In the genomic region with DNA sequence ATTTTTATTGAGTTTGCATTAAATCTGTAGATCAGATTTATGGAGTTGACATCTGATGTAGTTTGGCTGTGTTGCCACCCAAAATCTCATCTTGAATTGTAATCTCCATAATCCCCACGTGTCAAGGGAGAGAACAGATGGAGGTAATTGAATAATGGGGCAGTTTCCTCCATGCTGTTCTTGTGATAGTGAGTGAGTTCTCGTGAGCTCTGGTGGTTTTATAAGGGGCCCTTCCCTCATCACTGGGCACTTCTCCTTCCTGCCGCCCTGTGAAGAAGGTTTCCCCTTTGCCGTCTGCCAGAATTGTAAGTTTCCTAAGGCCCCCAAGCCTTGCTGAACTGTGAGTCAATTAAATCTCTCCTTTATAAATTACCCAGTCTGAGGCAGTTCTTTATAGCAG, we compare ENCODE assay signal across 23 cellular contexts. TPM values are rescaled to one million over a fixed set of nuclear protein-coding genes. Genes with fewer than 3 reads are reported as not detected.
DNase-seq lines count a peak whose midpoint lies in the region; ATAC-seq and TF ChIP-seq lines count a peak whose summit lies in the region.
"Had no signal": no experiment of that assay in that cellular context is flagged by ENCODE, and none has a peak within 500 bp of the region (broad histone marks: within the 10 kb centered on the region; RNA-seq: fewer than 3 reads in every experiment).

No MANE protein-coding gene starts in this region.

- no peak for TF ChIP-seq POLR2A in tibial nerve (IDR thresholded peaks at IDR 0.05)

- no peak for TF ChIP-seq EP300 in tibial nerve (IDR thresholded peaks at IDR 0.05)

- peak overlapping the region; percentile 10 for H2AK5ac ChIP-seq in mesenchymal stem cell (ENCODE audit: low read length, severe bottlenecking)

- no peak overlapping the region for H2BK120ac ChIP-seq in mesenchymal stem cell (ENCODE audit: low read depth, low read length)

- peak overlapping the region in 1 of 2 experiments; percentile 33 for H3K18ac ChIP-seq in mesenchymal stem cell (ENCODE audit: low read depth in 1 of 2, low read length in 2 of 2)

- no peak overlapping the region for H3K23ac ChIP-seq in mesenchymal stem cell (ENCODE audit: low read length in 2 of 2)

- H3K27ac ChIP-seq in SJSA1 (peak overlapping the region; percentile 68), mesenchymal stem cell (ENCODE audit: low read length, poor library complexity, severe bottlenecking) (peak overlapping the region; percentile 89), tibial nerve (peak overlapping the region in 1 of 4 donors; percentile 45)
- H3K27ac ChIP-seq: dorsolateral prefrontal cortex, spleen, tibial artery had no signal

- peaks cover 4% of the 10 kb centered on the region for H3K4me1 Mint-ChIP-seq in activated naive CD4-positive, alpha-beta T cell treated with anti-CD3 and anti-CD28 coated beads, Interleukin-2, amount 50 U/mL, for 24 hours
- H3K4me1 Mint-ChIP-seq in activated naive CD4-positive, alpha-beta T cell treated with anti-CD3 and anti-CD28 coated beads for 36 hours (ENCODE audit: low read depth): no peaks in the 10 kb centered on the region

- H4K91ac ChIP-seq in mesenchymal stem cell (ENCODE audit: low read length): no peak overlapping the region

- CTCF ChIA-PET in activated naive CD4-positive, alpha-beta T cell treated with anti-CD3 and anti-CD28 coated beads for 36 hours (lab: Charles Lee): no interaction called here

- intact Hi-C loops in activated naive CD4-positive, alpha-beta T cell treated with anti-CD3 and anti-CD28 coated beads for 36 hours (cut with micrococcal nuclease): no loop called here

- 55% methylated on average over 3 of the region's 4 CpGs for WGBS in mesenchymal stem cell
- WGBS in tibial nerve, 2 donors: 52 to 54% methylated on average over 4 of the region's 4 CpGs

- DNase-seq in activated naive CD4-positive, alpha-beta T cell treated with anti-CD3 and anti-CD28 coated beads for 36 hours: no peak
- DNase-seq in SJSA1 (ENCODE audit: low read depth in 1 of 2, low spot score in 2 of 2): no peak
- DNase-seq in mesenchymal stem cell: no peak
- DNase-seq in NCI-H1417 (lab: John Stamatoyannopoulos, UW): no peak
- no peak for DNase-seq in DMS153 treated with DMSO at 0.1 percent for 48 hours (lab: John Stamatoyannopoulos, UW; ENCODE audit: unreplicated experiment)
- DNase-seq in tibial nerve (ENCODE audit: low spot score in 2 of 2): no peak
- DNase-seq: activated CD8-positive, alpha-beta T cell treated with anti-CD3 and anti-CD28 coated beads for 36 hours; anterior cingulate cortex; central memory CD4-positive, alpha-beta T cell; dorsolateral prefrontal cortex; NCI-H1436; NCI-H526 treated with DMSO at 0.1 percent for 48 hours; RPMI8226; spleen; stimulated activated CD4-positive, alpha-beta T cell treated with anti-CD3 and anti-CD28 coated beads, Interleukin-4, amount 100 ng/mL, for 1 hour; SW 1271; tibial artery had no signal

- H2BK12ac ChIP-seq in mesenchymal stem cell (ENCODE audit: low read length in 2 of 2): no peak overlapping the region

- H3K27me3 ChIP-seq in SJSA1 (replicated peaks) (no peaks in the 10 kb centered on the region), mesenchymal stem cell (ENCODE audit: control insufficient read depth in 1 of 2, insufficient read depth in 1 of 2, low read length in 2 of 2) (no peaks in the 10 kb centered on the region), tibial nerve (no peaks in the 10 kb centered on the region)
- H3K27me3 ChIP-seq: dorsolateral prefrontal cortex, spleen, tibial artery had no signal

- peaks cover 12% of the 10 kb centered on the region for H3K79me1 ChIP-seq in mesenchymal stem cell (replicated peaks; ENCODE audit: low read length, poor library complexity, severe bottlenecking)

- no peak overlapping the region for H3K9ac ChIP-seq in mesenchymal stem cell (ENCODE audit: low read length)

- peak overlapping the region; percentile 79 for H2BK5ac ChIP-seq in mesenchymal stem cell (ENCODE audit: low read depth, low read length, poor library complexity, severe bottlenecking)

- H3K4me3 ChIP-seq in SJSA1: no peak overlapping the region
- H3K4me3 ChIP-seq in mesenchymal stem cell (ENCODE audit: insufficient read depth in 1 of 2, low read depth in 1 of 2, low read length in 2 of 2): no peak overlapping the region
- H3K4me3 ChIP-seq in tibial nerve: no peak overlapping the region
- H3K4me3 ChIP-seq: dorsolateral prefrontal cortex, spleen, tibial artery had no signal

- no peak overlapping the region for H3K14ac ChIP-seq in mesenchymal stem cell (ENCODE audit: low read length in 2 of 2)

- peak overlapping the region in 1 of 2 experiments; percentile 61 for H3K4ac ChIP-seq in mesenchymal stem cell (ENCODE audit: low read depth in 1 of 2, low read length in 2 of 2)

- H3K9me3 ChIP-seq in SJSA1 (replicated peaks) (no peaks in the 10 kb centered on the region), mesenchymal stem cell (ENCODE audit: control insufficient read depth, low read length) (no peaks in the 10 kb centered on the region), tibial nerve (no peaks in the 10 kb centered on the region)
- H3K9me3 ChIP-seq: spleen, tibial artery had no signal

- no peak for ATAC-seq in GM18870 (IDR thresholded peaks at IDR 0.05; ENCODE audit: unreplicated experiment)
- ATAC-seq: activated CD4-positive, CD25-positive, alpha-beta regulatory T cell treated with anti-CD3 and anti-CD28 coated beads, Interleukin-2, amount 50 U/mL, for 24 hours; activated CD8-positive, alpha-beta T cell treated with anti-CD3 and anti-CD28 coated beads for 36 hours had no signal

- H3K36me3 ChIP-seq in SJSA1 (peaks cover 24% of the 10 kb centered on the region), mesenchymal stem cell (ENCODE audit: control insufficient read depth in 1 of 2, insufficient read depth in 2 of 2, low read depth in 1 of 2, low read length in 2 of 2) (peaks cover 10 to 54% of the 10 kb centered on the region in 2 experiments), tibial nerve (peaks cover 0 to 27% (median 0%) of the 10 kb centered on the region in 3 donors)

- no peak for TF ChIP-seq CTCF in tibial nerve (IDR thresholded peaks at IDR 0.05)

- peak overlapping the region; percentile 60 for H3K27ac Mint-ChIP-seq in activated naive CD4-positive, alpha-beta T cell treated with anti-CD3 and anti-CD28 coated beads, Interleukin-2, amount 50 U/mL, for 24 hours
- H3K27ac Mint-ChIP-seq in activated naive CD4-positive, alpha-beta T cell treated with anti-CD3 and anti-CD28 coated beads for 36 hours: no peak overlapping the region
- H3K27ac Mint-ChIP-seq: activated CD8-positive, alpha-beta T cell treated with anti-CD3 and anti-CD28 coated beads for 36 hours; B cell; stimulated activated naive CD8-positive, alpha-beta T cell treated with anti-CD3 and anti-CD28 coated beads, Interleukin-15, Interleukin-2, amounts not matched to agents 100 ng/mL and 50 ng/mL, for 24 hours had no signal

- H3K36me3 Mint-ChIP-seq in activated naive CD4-positive, alpha-beta T cell treated with anti-CD3 and anti-CD28 coated beads, Interleukin-2, amount 50 U/mL, for 24 hours: peaks cover 25% of the 10 kb centered on the region
- peaks cover 34% of the 10 kb centered on the region for H3K36me3 Mint-ChIP-seq in activated naive CD4-positive, alpha-beta T cell treated with anti-CD3 and anti-CD28 coated beads for 36 hours (ENCODE audit: low read depth)

- peaks cover 30% of the 10 kb centered on the region for H3K4me1 ChIP-seq in SJSA1 (replicated peaks)
- peaks cover 3% of the 10 kb centered on the region for H3K4me1 ChIP-seq in mesenchymal stem cell (ENCODE audit: control insufficient read depth, insufficient read depth, low read depth, low read length)
- H3K4me1 ChIP-seq in tibial nerve: peaks cover 0 to 14% (median 0%) of the 10 kb centered on the region in 4 donors
- H3K4me1 ChIP-seq: spleen, tibial artery had no signal

- H2AFZ ChIP-seq in mesenchymal stem cell (ENCODE audit: low read depth, low read length): no peak overlapping the region

- no peak overlapping the region for H3K4me2 ChIP-seq in mesenchymal stem cell (ENCODE audit: low read length, poor library complexity, severe bottlenecking)

- no peaks in the 10 kb centered on the region for H3K27me3 Mint-ChIP-seq in activated naive CD4-positive, alpha-beta T cell treated with anti-CD3 and anti-CD28 coated beads, Interleukin-2, amount 50 U/mL, for 24 hours
- H3K27me3 Mint-ChIP-seq in activated naive CD4-positive, alpha-beta T cell treated with anti-CD3 and anti-CD28 coated beads for 36 hours (ENCODE audit: low read depth): no peaks in the 10 kb centered on the region
- H3K27me3 Mint-ChIP-seq: activated CD8-positive, alpha-beta T cell treated with anti-CD3 and anti-CD28 coated beads for 36 hours; B cell; IgD-negative memory B cell; stimulated activated naive CD8-positive, alpha-beta T cell treated with anti-CD3 and anti-CD28 coated beads, Interleukin-15, Interleukin-2, amounts not matched to agents 100 ng/mL and 50 ng/mL, for 24 hours had no signal

- H3K9me3 Mint-ChIP-seq in activated naive CD4-positive, alpha-beta T cell treated with anti-CD3 and anti-CD28 coated beads, Interleukin-2, amount 50 U/mL, for 24 hours: peaks cover 7% of the 10 kb centered on the region
- H3K9me3 Mint-ChIP-seq in activated naive CD4-positive, alpha-beta T cell treated with anti-CD3 and anti-CD28 coated beads for 36 hours: peaks cover 8% of the 10 kb centered on the region
- H3K9me3 Mint-ChIP-seq: activated CD8-positive, alpha-beta T cell treated with anti-CD3 and anti-CD28 coated beads for 36 hours; IgD-negative memory B cell; stimulated activated naive CD8-positive, alpha-beta T cell treated with anti-CD3 and anti-CD28 coated beads, Interleukin-15, Interleukin-2, amounts not matched to agents 100 ng/mL and 50 ng/mL, for 24 hours had no signal

- H4K8ac ChIP-seq in mesenchymal stem cell (ENCODE audit: low read length): no peak overlapping the region

- no peak overlapping the region for H3K4me3 Mint-ChIP-seq in activated naive CD4-positive, alpha-beta T cell treated with anti-CD3 and anti-CD28 coated beads, Interleukin-2, amount 50 U/mL, for 24 hours
- no peak overlapping the region for H3K4me3 Mint-ChIP-seq in activated naive CD4-positive, alpha-beta T cell treated with anti-CD3 and anti-CD28 coated beads for 36 hours
- H3K4me3 Mint-ChIP-seq: activated CD8-positive, alpha-beta T cell treated with anti-CD3 and anti-CD28 coated beads for 36 hours; B cell; IgD-negative memory B cell; stimulated activated naive CD8-positive, alpha-beta T cell treated with anti-CD3 and anti-CD28 coated beads, Interleukin-15, Interleukin-2, amounts not matched to agents 100 ng/mL and 50 ng/mL, for 24 hours had no signal

- H2BK15ac ChIP-seq in mesenchymal stem cell (ENCODE audit: low read depth, poor library complexity, severe bottlenecking): no peak overlapping the region

RNA-seq across cellular contexts. Expression of a gene that starts 32.2 kb away (rescaled TPM):
- 10 to 100 TPM; 92.2 to 93.3 TPM for total RNA-seq in activated naive CD4-positive, alpha-beta T cell treated with anti-CD3 and anti-CD28 coated beads for 36 hours
- total RNA-seq in SJSA1 (2014; rRNA removed; shearing (Covaris generic)): 81.7 and 96.7 TPM in 2 replicates
- polyA plus RNA-seq in mesenchymal stem cell (2013, experiment 1 of 2): 76.8 TPM
- polyA plus RNA-seq in mesenchymal stem cell (2013, experiment 2 of 2): 77.6 TPM
- total RNA-seq in tibial nerve: 10 to 100 TPM; 45.7 to 50.7 (median 48.4) TPM
